Comparison of ENCODE assay signal across 19 cellular contexts in the genomic region with DNA sequence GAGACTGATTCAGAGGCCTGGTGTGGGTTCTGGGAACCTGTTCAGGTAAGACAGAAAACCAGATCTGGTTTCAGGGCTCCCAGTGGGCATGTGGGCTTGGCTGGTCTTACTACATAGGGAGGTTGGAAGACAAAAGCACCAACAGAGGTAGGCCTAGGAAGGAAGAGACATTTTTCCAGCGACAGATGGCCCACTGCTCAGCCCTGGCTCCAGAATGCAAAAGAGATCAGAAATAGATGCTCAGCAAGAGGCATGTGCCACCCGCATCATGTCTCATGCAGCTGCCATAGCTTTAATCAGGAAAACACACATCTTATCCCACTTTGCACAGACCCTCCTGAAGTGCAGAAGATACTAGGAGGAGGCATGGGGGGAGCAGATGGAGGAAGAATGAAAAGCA. TPM values are rescaled to one million over a fixed set of nuclear protein-coding genes. Genes with fewer than 3 reads are reported as not detected.
"Had no signal": no experiment of that assay in that cellular context is flagged by ENCODE, and none has a peak within 500 bp of the region (broad histone marks: within the 10 kb centered on the region; RNA-seq: fewer than 3 reads in every experiment).

No MANE protein-coding gene starts in this region.

- H3K27me3 Mint-ChIP-seq: activated naive CD8-positive, alpha-beta T cell treated with anti-CD3 and anti-CD28 coated beads for 36 hours; stimulated activated naive CD8-positive, alpha-beta T cell treated with anti-CD3 and anti-CD28 coated beads, Interleukin-15, amount 100 ng/mL, for 72 hours had no signal

- H3K27ac ChIP-seq: thyroid gland, uterus had no signal

- DNase-seq: activated CD4-positive, alpha-beta T cell treated with anti-CD3 and anti-CD28 coated beads, Interleukin-2, amount 50 U/mL, for 4 hours; activated CD8-positive, alpha-beta memory T cell treated with anti-CD3 and anti-CD28 coated beads, Interleukin-2, amount 50 U/mL, for 48 hours; activated naive CD8-positive, alpha-beta T cell treated with anti-CD3 and anti-CD28 coated beads for 36 hours; aorta; kidney; left ventricle myocardium superior; mesenchymal stem cell; nephron progenitor cell; stimulated activated CD4-positive, alpha-beta T cell treated with anti-CD3 and anti-CD28 coated beads, Interleukin-4, amount 100 ng/mL, for 1 hour; stimulated activated CD8-positive, alpha-beta memory T cell treated with anti-CD3 and anti-CD28 coated beads, Interleukin-4, amount 100 ng/mL, for 48 hours; stimulated activated naive CD8-positive, alpha-beta T cell treated with anti-CD3 and anti-CD28 coated beads, Interleukin-15, amount 100 ng/mL, for 72 hours; thyroid gland; uterus had no signal

- H3K4me3 Mint-ChIP-seq: activated naive CD8-positive, alpha-beta T cell treated with anti-CD3 and anti-CD28 coated beads for 36 hours; nephron progenitor cell; stimulated activated naive CD8-positive, alpha-beta T cell treated with anti-CD3 and anti-CD28 coated beads, Interleukin-15, amount 100 ng/mL, for 72 hours had no signal

- H3K27ac Mint-ChIP-seq: activated naive CD8-positive, alpha-beta T cell treated with anti-CD3 and anti-CD28 coated beads for 36 hours; nephron progenitor cell had no signal

- H3K9me3 Mint-ChIP-seq: activated naive CD8-positive, alpha-beta T cell treated with anti-CD3 and anti-CD28 coated beads for 36 hours; stimulated activated naive CD8-positive, alpha-beta T cell treated with anti-CD3 and anti-CD28 coated beads, Interleukin-15, amount 100 ng/mL, for 72 hours had no signal

- ATAC-seq: activated CD4-positive, CD25-positive, alpha-beta regulatory T cell treated with anti-CD3 and anti-CD28 coated beads, Interleukin-2, amount 50 U/mL, for 24 hours; left ventricle myocardium superior; sciatic nerve; stimulated activated naive CD8-positive, alpha-beta T cell treated with anti-CD3 and anti-CD28 coated beads, Interleukin-15, amount 100 ng/mL, for 72 hours had no signal

RNA-seq across cellular contexts. Expression of a gene that starts 25.3 kb away (rescaled TPM):
- total RNA-seq: bronchial epithelial cell had no signal

RNA-seq across cellular contexts. Expression of a gene that starts 39.7 kb away (rescaled TPM):
- total RNA-seq: activated naive CD8-positive, alpha-beta T cell treated with anti-CD3 and anti-CD28 coated beads for 36 hours; aorta; bronchial epithelial cell; epithelial cell of proximal tubule; kidney; left ventricle myocardium superior; osteoblast; pulmonary artery endothelial cell; sciatic nerve; thyroid gland; uterus had no signal
